2 cellular contexts compared by ENCODE assay signal in the genomic region with DNA sequence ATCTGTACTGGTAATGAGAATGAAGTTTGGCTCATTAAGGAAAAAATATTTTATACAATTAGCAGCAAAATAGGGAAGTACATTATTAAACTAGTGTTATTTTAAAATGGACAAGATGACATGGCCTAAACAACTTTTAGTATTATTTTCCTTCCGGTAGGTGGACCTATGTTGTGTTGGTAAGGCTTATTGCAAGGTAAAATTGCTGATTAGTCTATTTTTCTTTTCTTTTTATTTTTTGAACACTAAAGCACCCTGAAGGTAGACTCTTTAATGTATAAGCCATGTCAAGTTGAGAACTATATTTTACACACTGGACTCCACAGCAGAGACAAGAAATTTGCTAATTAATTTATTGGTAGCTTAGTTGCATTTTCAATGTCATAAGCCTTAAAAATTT.
TF ChIP-seq lines count a peak whose summit lies in the region.

No MANE protein-coding gene starts in this region.

TF ChIP-seq in HepG2, 621 proteins besides CTCF, POLR2A, EP300 and RAD21 (continued from another document):
- TF ChIP-seq, protein P1, sequence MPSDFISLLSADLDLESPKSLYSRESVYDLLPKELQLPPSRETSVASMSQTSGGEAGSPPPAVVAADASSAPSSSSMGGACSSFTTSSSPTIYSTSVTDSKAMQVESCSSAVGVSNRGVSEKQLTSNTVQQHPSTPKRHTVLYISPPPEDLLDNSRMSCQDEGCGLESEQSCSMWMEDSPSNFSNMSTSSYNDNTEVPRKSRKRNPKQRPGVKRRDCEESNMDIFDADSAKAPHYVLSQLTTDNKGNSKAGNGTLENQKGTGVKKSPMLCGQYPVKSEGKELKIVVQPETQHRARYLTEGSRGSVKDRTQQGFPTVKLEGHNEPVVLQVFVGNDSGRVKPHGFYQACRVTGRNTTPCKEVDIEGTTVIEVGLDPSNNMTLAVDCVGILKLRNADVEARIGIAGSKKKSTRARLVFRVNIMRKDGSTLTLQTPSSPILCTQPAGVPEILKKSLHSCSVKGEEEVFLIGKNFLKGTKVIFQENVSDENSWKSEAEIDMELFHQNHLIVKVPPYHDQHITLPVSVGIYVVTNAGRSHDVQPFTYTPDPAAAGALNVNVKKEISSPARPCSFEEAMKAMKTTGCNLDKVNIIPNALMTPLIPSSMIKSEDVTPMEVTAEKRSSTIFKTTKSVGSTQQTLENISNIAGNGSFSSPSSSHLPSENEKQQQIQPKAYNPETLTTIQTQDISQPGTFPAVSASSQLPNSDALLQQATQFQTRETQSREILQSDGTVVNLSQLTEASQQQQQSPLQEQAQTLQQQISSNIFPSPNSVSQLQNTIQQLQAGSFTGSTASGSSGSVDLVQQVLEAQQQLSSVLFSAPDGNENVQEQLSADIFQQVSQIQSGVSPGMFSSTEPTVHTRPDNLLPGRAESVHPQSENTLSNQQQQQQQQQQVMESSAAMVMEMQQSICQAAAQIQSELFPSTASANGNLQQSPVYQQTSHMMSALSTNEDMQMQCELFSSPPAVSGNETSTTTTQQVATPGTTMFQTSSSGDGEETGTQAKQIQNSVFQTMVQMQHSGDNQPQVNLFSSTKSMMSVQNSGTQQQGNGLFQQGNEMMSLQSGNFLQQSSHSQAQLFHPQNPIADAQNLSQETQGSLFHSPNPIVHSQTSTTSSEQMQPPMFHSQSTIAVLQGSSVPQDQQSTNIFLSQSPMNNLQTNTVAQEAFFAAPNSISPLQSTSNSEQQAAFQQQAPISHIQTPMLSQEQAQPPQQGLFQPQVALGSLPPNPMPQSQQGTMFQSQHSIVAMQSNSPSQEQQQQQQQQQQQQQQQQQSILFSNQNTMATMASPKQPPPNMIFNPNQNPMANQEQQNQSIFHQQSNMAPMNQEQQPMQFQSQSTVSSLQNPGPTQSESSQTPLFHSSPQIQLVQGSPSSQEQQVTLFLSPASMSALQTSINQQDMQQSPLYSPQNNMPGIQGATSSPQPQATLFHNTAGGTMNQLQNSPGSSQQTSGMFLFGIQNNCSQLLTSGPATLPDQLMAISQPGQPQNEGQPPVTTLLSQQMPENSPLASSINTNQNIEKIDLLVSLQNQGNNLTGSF (CRISPR knock-in tag; IDR thresholded peaks at IDR 0.05) = no peak
- TF ChIP-seq ZNF383 (CRISPR knock-in tag; IDR thresholded peaks at IDR 0.05; ENCODE audit: borderline replicate concordance) = no peak
- TF ChIP-seq, protein P2, sequence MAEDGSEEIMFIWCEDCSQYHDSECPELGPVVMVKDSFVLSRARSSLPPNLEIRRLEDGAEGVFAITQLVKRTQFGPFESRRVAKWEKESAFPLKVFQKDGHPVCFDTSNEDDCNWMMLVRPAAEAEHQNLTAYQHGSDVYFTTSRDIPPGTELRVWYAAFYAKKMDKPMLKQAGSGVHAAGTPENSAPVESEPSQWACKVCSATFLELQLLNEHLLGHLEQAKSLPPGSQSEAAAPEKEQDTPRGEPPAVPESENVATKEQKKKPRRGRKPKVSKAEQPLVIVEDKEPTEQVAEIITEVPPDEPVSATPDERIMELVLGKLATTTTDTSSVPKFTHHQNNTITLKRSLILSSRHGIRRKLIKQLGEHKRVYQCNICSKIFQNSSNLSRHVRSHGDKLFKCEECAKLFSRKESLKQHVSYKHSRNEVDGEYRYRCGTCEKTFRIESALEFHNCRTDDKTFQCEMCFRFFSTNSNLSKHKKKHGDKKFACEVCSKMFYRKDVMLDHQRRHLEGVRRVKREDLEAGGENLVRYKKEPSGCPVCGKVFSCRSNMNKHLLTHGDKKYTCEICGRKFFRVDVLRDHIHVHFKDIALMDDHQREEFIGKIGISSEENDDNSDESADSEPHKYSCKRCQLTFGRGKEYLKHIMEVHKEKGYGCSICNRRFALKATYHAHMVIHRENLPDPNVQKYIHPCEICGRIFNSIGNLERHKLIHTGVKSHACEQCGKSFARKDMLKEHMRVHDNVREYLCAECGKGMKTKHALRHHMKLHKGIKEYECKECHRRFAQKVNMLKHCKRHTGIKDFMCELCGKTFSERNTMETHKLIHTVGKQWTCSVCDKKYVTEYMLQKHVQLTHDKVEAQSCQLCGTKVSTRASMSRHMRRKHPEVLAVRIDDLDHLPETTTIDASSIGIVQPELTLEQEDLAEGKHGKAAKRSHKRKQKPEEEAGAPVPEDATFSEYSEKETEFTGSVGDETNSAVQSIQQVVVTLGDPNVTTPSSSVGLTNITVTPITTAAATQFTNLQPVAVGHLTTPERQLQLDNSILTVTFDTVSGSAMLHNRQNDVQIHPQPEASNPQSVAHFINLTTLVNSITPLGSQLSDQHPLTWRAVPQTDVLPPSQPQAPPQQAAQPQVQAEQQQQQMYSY (CRISPR knock-in tag; IDR thresholded peaks at IDR 0.05) = no peak
- TF ChIP-seq MAFK (conservative IDR thresholded peaks at IDR 0.05 in 1 of 2, IDR thresholded peaks at IDR 0.05 in 1 of 2; ENCODE audit: low read length in 2 of 2) = peak; percentile 62 to 77
- TF ChIP-seq, protein P3, sequence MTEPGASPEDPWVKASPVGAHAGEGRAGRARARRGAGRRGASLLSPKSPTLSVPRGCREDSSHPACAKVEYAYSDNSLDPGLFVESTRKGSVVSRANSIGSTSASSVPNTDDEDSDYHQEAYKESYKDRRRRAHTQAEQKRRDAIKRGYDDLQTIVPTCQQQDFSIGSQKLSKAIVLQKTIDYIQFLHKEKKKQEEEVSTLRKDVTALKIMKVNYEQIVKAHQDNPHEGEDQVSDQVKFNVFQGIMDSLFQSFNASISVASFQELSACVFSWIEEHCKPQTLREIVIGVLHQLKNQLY (CRISPR knock-in tag; IDR thresholded peaks at IDR 0.05) = no peak
TF ChIP-seq in HepG2: peak in this region for 2.

TF ChIP-seq in K562, 482 proteins besides CTCF, POLR2A, EP300 and RAD21 (continued from another document):
- TF ChIP-seq, protein P4, sequence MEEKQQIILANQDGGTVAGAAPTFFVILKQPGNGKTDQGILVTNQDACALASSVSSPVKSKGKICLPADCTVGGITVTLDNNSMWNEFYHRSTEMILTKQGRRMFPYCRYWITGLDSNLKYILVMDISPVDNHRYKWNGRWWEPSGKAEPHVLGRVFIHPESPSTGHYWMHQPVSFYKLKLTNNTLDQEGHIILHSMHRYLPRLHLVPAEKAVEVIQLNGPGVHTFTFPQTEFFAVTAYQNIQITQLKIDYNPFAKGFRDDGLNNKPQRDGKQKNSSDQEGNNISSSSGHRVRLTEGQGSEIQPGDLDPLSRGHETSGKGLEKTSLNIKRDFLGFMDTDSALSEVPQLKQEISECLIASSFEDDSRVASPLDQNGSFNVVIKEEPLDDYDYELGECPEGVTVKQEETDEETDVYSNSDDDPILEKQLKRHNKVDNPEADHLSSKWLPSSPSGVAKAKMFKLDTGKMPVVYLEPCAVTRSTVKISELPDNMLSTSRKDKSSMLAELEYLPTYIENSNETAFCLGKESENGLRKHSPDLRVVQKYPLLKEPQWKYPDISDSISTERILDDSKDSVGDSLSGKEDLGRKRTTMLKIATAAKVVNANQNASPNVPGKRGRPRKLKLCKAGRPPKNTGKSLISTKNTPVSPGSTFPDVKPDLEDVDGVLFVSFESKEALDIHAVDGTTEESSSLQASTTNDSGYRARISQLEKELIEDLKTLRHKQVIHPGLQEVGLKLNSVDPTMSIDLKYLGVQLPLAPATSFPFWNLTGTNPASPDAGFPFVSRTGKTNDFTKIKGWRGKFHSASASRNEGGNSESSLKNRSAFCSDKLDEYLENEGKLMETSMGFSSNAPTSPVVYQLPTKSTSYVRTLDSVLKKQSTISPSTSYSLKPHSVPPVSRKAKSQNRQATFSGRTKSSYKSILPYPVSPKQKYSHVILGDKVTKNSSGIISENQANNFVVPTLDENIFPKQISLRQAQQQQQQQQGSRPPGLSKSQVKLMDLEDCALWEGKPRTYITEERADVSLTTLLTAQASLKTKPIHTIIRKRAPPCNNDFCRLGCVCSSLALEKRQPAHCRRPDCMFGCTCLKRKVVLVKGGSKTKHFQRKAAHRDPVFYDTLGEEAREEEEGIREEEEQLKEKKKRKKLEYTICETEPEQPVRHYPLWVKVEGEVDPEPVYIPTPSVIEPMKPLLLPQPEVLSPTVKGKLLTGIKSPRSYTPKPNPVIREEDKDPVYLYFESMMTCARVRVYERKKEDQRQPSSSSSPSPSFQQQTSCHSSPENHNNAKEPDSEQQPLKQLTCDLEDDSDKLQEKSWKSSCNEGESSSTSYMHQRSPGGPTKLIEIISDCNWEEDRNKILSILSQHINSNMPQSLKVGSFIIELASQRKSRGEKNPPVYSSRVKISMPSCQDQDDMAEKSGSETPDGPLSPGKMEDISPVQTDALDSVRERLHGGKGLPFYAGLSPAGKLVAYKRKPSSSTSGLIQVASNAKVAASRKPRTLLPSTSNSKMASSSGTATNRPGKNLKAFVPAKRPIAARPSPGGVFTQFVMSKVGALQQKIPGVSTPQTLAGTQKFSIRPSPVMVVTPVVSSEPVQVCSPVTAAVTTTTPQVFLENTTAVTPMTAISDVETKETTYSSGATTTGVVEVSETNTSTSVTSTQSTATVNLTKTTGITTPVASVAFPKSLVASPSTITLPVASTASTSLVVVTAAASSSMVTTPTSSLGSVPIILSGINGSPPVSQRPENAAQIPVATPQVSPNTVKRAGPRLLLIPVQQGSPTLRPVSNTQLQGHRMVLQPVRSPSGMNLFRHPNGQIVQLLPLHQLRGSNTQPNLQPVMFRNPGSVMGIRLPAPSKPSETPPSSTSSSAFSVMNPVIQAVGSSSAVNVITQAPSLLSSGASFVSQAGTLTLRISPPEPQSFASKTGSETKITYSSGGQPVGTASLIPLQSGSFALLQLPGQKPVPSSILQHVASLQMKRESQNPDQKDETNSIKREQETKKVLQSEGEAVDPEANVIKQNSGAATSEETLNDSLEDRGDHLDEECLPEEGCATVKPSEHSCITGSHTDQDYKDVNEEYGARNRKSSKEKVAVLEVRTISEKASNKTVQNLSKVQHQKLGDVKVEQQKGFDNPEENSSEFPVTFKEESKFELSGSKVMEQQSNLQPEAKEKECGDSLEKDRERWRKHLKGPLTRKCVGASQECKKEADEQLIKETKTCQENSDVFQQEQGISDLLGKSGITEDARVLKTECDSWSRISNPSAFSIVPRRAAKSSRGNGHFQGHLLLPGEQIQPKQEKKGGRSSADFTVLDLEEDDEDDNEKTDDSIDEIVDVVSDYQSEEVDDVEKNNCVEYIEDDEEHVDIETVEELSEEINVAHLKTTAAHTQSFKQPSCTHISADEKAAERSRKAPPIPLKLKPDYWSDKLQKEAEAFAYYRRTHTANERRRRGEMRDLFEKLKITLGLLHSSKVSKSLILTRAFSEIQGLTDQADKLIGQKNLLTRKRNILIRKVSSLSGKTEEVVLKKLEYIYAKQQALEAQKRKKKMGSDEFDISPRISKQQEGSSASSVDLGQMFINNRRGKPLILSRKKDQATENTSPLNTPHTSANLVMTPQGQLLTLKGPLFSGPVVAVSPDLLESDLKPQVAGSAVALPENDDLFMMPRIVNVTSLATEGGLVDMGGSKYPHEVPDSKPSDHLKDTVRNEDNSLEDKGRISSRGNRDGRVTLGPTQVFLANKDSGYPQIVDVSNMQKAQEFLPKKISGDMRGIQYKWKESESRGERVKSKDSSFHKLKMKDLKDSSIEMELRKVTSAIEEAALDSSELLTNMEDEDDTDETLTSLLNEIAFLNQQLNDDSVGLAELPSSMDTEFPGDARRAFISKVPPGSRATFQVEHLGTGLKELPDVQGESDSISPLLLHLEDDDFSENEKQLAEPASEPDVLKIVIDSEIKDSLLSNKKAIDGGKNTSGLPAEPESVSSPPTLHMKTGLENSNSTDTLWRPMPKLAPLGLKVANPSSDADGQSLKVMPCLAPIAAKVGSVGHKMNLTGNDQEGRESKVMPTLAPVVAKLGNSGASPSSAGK (IDR thresholded peaks at IDR 0.05) = no peak
- TF ChIP-seq EHMT2 (IDR thresholded peaks at IDR 0.05) = no peak
